In genomic region chr20:47330071-47330470, GRCh38 we compare ENCODE assay signal across 17 cellular contexts. TPM values are rescaled to one million over a fixed set of nuclear protein-coding genes. Genes with fewer than 3 reads are reported as not detected.
A peak's percentile ranks its signal among the peaks of the same experiment; 100 is the strongest.
DNase-seq lines count a peak whose midpoint lies in the region; ATAC-seq and TF ChIP-seq lines count a peak whose summit lies in the region.
"Had no signal": no experiment of that assay in that cellular context is flagged by ENCODE, and none has a peak within 500 bp of the region (broad histone marks: within the 10 kb centered on the region; RNA-seq: fewer than 3 reads in every experiment).

No MANE protein-coding gene starts in this region.

- H3K9ac ChIP-seq in HUES48 (ENCODE audit: low read depth, low read length), result no peak overlapping the region
- H3K9ac ChIP-seq: SK-N-SH had no signal

- in situ Hi-C loops in brain microvascular endothelial cell (cut with HindIII; ENCODE audit: low pct_ligation_motif_present, low sequenced_read_pairs), result loop anchor here (10.0 kb wide), 1 partner anchor 55 kb away; no protein-coding TSS in a partner anchor

- H3K27me3 ChIP-seq in HUES48 (ENCODE audit: control insufficient read depth, insufficient read depth, low read length) (no peaks in the 10 kb centered on the region), layer of hippocampus (ENCODE audit: control insufficient read depth, insufficient read depth, low read length) (no peaks in the 10 kb centered on the region), brain microvascular endothelial cell (replicated peaks) (no peaks in the 10 kb centered on the region)
- H3K27me3 ChIP-seq: right atrium auricular region had no signal

- H3K9me3 ChIP-seq in HUES48 (ENCODE audit: control insufficient read depth, insufficient read depth, low read length), result no peaks in the 10 kb centered on the region
- H3K9me3 ChIP-seq: right atrium auricular region, SK-N-SH had no signal

- H3K27ac Mint-ChIP-seq in activated T-helper 1 cell treated with anti-CD3 and anti-CD28 coated beads, Interleukin-12 subunit alpha, Interleukin-12 subunit beta, Interleukin-2, Interleukin-4 antibody, amounts not matched to agents 30 ng/mL and 10 ng/mL and 1 ng/mL, durations not matched to agents 14 hours and 24 hours and 36 hours, result peak overlapping the region; percentile 5
- H3K27ac Mint-ChIP-seq in stimulated activated effector memory CD8-positive, alpha-beta T cell treated with anti-CD3 and anti-CD28 coated beads, Interleukin-12 subunit alpha, Interleukin-12 subunit beta, amount 100 ng/mL, for 72 hours, result peak overlapping the region; percentile 70

- peaks cover 35% of the 10 kb centered on the region for H3K36me3 Mint-ChIP-seq in activated T-helper 1 cell treated with anti-CD3 and anti-CD28 coated beads, Interleukin-12 subunit alpha, Interleukin-12 subunit beta, Interleukin-2, Interleukin-4 antibody, amounts not matched to agents 30 ng/mL and 10 ng/mL and 1 ng/mL, durations not matched to agents 14 hours and 24 hours and 36 hours (ENCODE audit: low read depth)
- peaks cover 63% of the 10 kb centered on the region for H3K36me3 Mint-ChIP-seq in stimulated activated effector memory CD8-positive, alpha-beta T cell treated with anti-CD3 and anti-CD28 coated beads, Interleukin-12 subunit alpha, Interleukin-12 subunit beta, amount 100 ng/mL, for 72 hours

- H3K4me1 ChIP-seq in HUES48 (ENCODE audit: control insufficient read depth, insufficient read depth, low read length), result peaks cover 26% of the 10 kb centered on the region

- H3K27me3 Mint-ChIP-seq in activated T-helper 1 cell treated with anti-CD3 and anti-CD28 coated beads, Interleukin-12 subunit alpha, Interleukin-12 subunit beta, Interleukin-2, Interleukin-4 antibody, amounts not matched to agents 30 ng/mL and 10 ng/mL and 1 ng/mL, durations not matched to agents 14 hours and 24 hours and 36 hours (ENCODE audit: insufficient read depth), result no peaks in the 10 kb centered on the region
- H3K27me3 Mint-ChIP-seq: activated B cell treated with CpG ODN at 0.5 μM for 24 hours had no signal

- no peak for TF ChIP-seq CTCF in brain microvascular endothelial cell (IDR thresholded peaks at IDR 0.05; ENCODE audit: low read depth, low read length, missing control alignments)

- H3K4me3 ChIP-seq in HUES48 (ENCODE audit: low read depth, low read length), result no peak overlapping the region
- H3K4me3 ChIP-seq in brain microvascular endothelial cell (ENCODE audit: low read depth, low read length), result no peak overlapping the region
- H3K4me3 ChIP-seq: right atrium auricular region had no signal

- H3K27ac ChIP-seq in HUES48 (ENCODE audit: low read depth, low read length) (peak overlapping the region; percentile 44), layer of hippocampus (ENCODE audit: low read depth, low read length) (peak overlapping the region; percentile 83), brain microvascular endothelial cell (no peak overlapping the region)
- H3K27ac ChIP-seq: HL-60 had no signal

- no peak overlapping the region for H3K4me3 Mint-ChIP-seq in activated T-helper 1 cell treated with anti-CD3 and anti-CD28 coated beads, Interleukin-12 subunit alpha, Interleukin-12 subunit beta, Interleukin-2, Interleukin-4 antibody, amounts not matched to agents 30 ng/mL and 10 ng/mL and 1 ng/mL, durations not matched to agents 14 hours and 24 hours and 36 hours
- no peak overlapping the region for H3K4me3 Mint-ChIP-seq in stimulated activated effector memory CD8-positive, alpha-beta T cell treated with anti-CD3 and anti-CD28 coated beads, Interleukin-12 subunit alpha, Interleukin-12 subunit beta, amount 100 ng/mL, for 72 hours
- H3K4me3 Mint-ChIP-seq: activated B cell treated with CpG ODN at 0.5 μM for 24 hours had no signal

- peaks cover 34% of the 10 kb centered on the region for H3K4me1 Mint-ChIP-seq in activated T-helper 1 cell treated with anti-CD3 and anti-CD28 coated beads, Interleukin-12 subunit alpha, Interleukin-12 subunit beta, Interleukin-2, Interleukin-4 antibody, amounts not matched to agents 30 ng/mL and 10 ng/mL and 1 ng/mL, durations not matched to agents 14 hours and 24 hours and 36 hours (ENCODE audit: low read depth)
- peaks cover 59% of the 10 kb centered on the region for H3K4me1 Mint-ChIP-seq in stimulated activated effector memory CD8-positive, alpha-beta T cell treated with anti-CD3 and anti-CD28 coated beads, Interleukin-12 subunit alpha, Interleukin-12 subunit beta, amount 100 ng/mL, for 72 hours

- no peak for ATAC-seq in stimulated activated effector memory CD8-positive, alpha-beta T cell treated with anti-CD3 and anti-CD28 coated beads, Interleukin-12 subunit alpha, Interleukin-12 subunit beta, amount 100 ng/mL, for 72 hours

- H3K36me3 ChIP-seq in HUES48 (ENCODE audit: control insufficient read depth, insufficient read depth, low read length), result peaks cover 25% of the 10 kb centered on the region
- H3K36me3 ChIP-seq in brain microvascular endothelial cell (replicated peaks), result peaks cover 4% of the 10 kb centered on the region
- H3K36me3 ChIP-seq: right atrium auricular region had no signal

- DNase-seq in activated T-helper 1 cell treated with anti-CD3 and anti-CD28 coated beads, Interleukin-12 subunit alpha, Interleukin-12 subunit beta, Interleukin-2, Interleukin-4 antibody, amounts not matched to agents 30 ng/mL and 10 ng/mL and 1 ng/mL, durations not matched to agents 14 hours and 24 hours and 36 hours (ENCODE audit: low spot score), result no peak
- no peak for DNase-seq in stimulated activated effector memory CD8-positive, alpha-beta T cell treated with anti-CD3 and anti-CD28 coated beads, Interleukin-12 subunit alpha, Interleukin-12 subunit beta, amount 100 ng/mL, for 72 hours (ENCODE audit: low spot score in 2 of 2)
- DNase-seq in AG08396 (ENCODE audit: low spot score) (no peak), brain microvascular endothelial cell (no peak), NCI-H2081 treated with DMSO at 0.1 percent for 48 hours (lab: John Stamatoyannopoulos, UW) (no peak), NCI-H748 (lab: John Stamatoyannopoulos, UW; ENCODE audit: unreplicated experiment) (no peak)
- DNase-seq: activated B cell treated with CpG ODN at 0.5 μM for 24 hours; activated CD8-positive, alpha-beta memory T cell treated with anti-CD3 and anti-CD28 coated beads, Interleukin-2, amount 50 U/mL, for 4 hours; foreskin melanocyte; GOT3; NCI-H2107; SK-N-SH; stimulated activated CD4-positive, alpha-beta T cell treated with anti-CD3 and anti-CD28 coated beads, Interleukin-4, amount 100 ng/mL, for 1 hour had no signal

- H3K9me3 Mint-ChIP-seq in activated T-helper 1 cell treated with anti-CD3 and anti-CD28 coated beads, Interleukin-12 subunit alpha, Interleukin-12 subunit beta, Interleukin-2, Interleukin-4 antibody, amounts not matched to agents 30 ng/mL and 10 ng/mL and 1 ng/mL, durations not matched to agents 14 hours and 24 hours and 36 hours, result no peaks in the 10 kb centered on the region
- no peaks in the 10 kb centered on the region for H3K9me3 Mint-ChIP-seq in stimulated activated effector memory CD8-positive, alpha-beta T cell treated with anti-CD3 and anti-CD28 coated beads, Interleukin-12 subunit alpha, Interleukin-12 subunit beta, amount 100 ng/mL, for 72 hours
- H3K9me3 Mint-ChIP-seq: activated B cell treated with CpG ODN at 0.5 μM for 24 hours had no signal

- intact Hi-C loops in activated T-helper 1 cell treated with anti-CD3 and anti-CD28 coated beads, Interleukin-12 subunit alpha, Interleukin-12 subunit beta, Interleukin-2, Interleukin-4 antibody, amounts not matched to agents 30 ng/mL and 10 ng/mL and 1 ng/mL, durations not matched to agents 14 hours and 24 hours and 36 hours (cut with micrococcal nuclease), result loop anchor here (2.0 kb wide), 1 partner anchor 13 kb away; no protein-coding TSS in a partner anchor

RNA-seq across cellular contexts. Expression of gene ZMYND8, which starts 26.4 kb away (rescaled TPM):
- total RNA-seq in activated T-helper 1 cell treated with anti-CD3 and anti-CD28 coated beads, Interleukin-12 subunit alpha, Interleukin-12 subunit beta, Interleukin-2, Interleukin-4 antibody, amounts not matched to agents 30 ng/mL and 10 ng/mL and 1 ng/mL, durations not matched to agents 14 hours and 24 hours and 36 hours, result 42.6 and 43.3 TPM in 2 replicates
